ENCODE assay signal across 18 cellular contexts in the genomic region with DNA sequence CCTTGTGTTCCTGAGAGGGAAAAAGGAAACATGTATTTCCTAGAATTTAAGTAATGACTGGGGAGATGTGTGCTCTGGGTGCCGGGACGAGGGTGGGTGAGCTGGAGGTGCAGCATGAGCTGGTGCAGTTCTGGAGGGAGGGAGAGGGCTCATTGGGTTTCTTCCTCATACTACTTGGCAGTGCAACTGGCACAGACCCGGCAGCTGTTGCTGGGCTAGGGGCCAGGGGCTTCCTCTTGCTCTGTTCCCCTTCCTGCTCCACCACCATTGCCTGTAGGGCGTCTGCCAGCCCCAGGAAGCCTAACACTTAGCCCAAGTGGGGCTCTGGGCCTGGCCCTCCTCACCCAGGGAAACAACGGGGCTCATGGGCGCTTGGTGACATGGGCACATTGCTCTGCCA. TPM values are rescaled to one million over a fixed set of nuclear protein-coding genes. Genes with fewer than 3 reads are reported as not detected.
"Had no signal": no experiment of that assay in that cellular context is flagged by ENCODE, and none has a peak within 500 bp of the region (broad histone marks: within the 10 kb centered on the region; RNA-seq: fewer than 3 reads in every experiment).

No MANE protein-coding gene starts in this region.

- H3K36me3 ChIP-seq: ascending aorta, left lung, neural progenitor cell, sigmoid colon, thoracic aorta, vagina had no signal

- H3K4me3 ChIP-seq: ascending aorta, left lung, neural progenitor cell, sigmoid colon, smooth muscle cell, thoracic aorta, vagina had no signal

- H3K4me2 ChIP-seq: neural progenitor cell, smooth muscle cell had no signal

- H3K27me3 ChIP-seq: ascending aorta, vagina had no signal

- H3K27ac ChIP-seq: ascending aorta, foreskin keratinocyte, left lung, neural progenitor cell, sigmoid colon, thoracic aorta, vagina had no signal

- ATAC-seq: activated CD8-positive, alpha-beta T cell treated with anti-CD3 and anti-CD28 coated beads, Interleukin-2, amount 10 ng/mL, durations not matched to agents 7 days and 5 days; foreskin keratinocyte; naive thymus-derived CD8-positive, alpha-beta T cell had no signal

- DNase-seq: activated CD4-positive, alpha-beta T cell treated with anti-CD3 and anti-CD28 coated beads for 1 hour; activated CD4-positive, alpha-beta T cell treated with anti-CD3 and anti-CD28 coated beads, Interleukin-2, amount 50 U/mL, for 1 hour; activated CD8-positive, alpha-beta T cell treated with anti-CD3 and anti-CD28 coated beads, Interleukin-2, amount 10 ng/mL, durations not matched to agents 7 days and 5 days; activated gamma-delta T cell; effector memory CD4-positive, alpha-beta T cell; foreskin keratinocyte; immature natural killer cell; left lung; naive thymus-derived CD8-positive, alpha-beta T cell; retina; sigmoid colon; stimulated activated CD4-positive, alpha-beta T cell treated with anti-CD3 and anti-CD28 coated beads, Interleukin-4, amount 100 ng/mL, for 1 hour; stimulated activated naive CD4-positive, alpha-beta T cell had no signal

- H3K4me1 ChIP-seq: ascending aorta, foreskin keratinocyte, neural progenitor cell had no signal

- H3K9me3 ChIP-seq: ascending aorta, left lung, sigmoid colon, thoracic aorta, vagina had no signal

- H2AFZ ChIP-seq: neural progenitor cell had no signal

- H3K9ac ChIP-seq: neural progenitor cell had no signal

RNA-seq across cellular contexts. Expression of a gene that starts 5.9 kb away (rescaled TPM):
- total RNA-seq: ascending aorta; naive thymus-derived CD8-positive, alpha-beta T cell had no signal
